In the genomic region with DNA sequence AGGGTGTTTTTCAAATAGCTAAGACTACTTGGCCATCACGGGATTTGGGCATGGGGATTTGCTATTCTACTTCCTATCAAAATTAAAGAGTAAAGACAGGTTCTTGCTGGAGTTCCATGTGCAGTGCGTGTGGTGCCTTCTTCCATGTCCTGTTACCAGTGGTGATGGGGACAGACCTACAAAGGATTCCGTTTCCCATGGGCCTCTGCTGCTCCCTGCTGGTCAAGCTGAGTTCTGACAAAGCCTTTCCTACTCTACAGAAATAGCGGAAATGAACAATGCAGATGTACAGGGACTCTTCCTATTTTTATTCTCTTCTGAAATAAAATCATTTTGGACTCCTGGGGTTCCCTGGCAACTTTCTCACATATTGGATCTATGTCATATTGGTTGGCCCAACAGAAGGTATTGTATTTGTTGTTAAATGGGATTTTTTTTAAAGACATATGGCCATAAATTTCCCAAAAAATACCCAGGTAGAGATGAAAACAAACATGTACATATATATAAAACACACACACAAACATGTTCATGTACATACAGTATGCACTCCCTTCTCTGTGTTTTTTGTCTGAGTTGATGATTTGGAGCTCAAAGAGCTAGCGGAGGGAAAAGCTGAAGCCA, we compare ENCODE assay signal across 8 cellular contexts.
DNase-seq lines count a peak whose midpoint lies in the region; ATAC-seq and TF ChIP-seq lines count a peak whose summit lies in the region.

No MANE protein-coding gene starts in this region.

- no peaks in the 10 kb centered on the region for H3K9me2 ChIP-seq in Karpas-422 (replicated peaks; ENCODE audit: insufficient read depth, low read length)

- H3K36me3 Mint-ChIP-seq in activated T-cell treated with anti-CD3 and anti-CD28 coated beads, Interleukin-2, amount 50 U/mL, for 72 hours (ENCODE audit: insufficient read depth in 2 of 2): peaks cover 0 to 8% of the 10 kb centered on the region in 2 donors
- H3K36me3 Mint-ChIP-seq in type B pancreatic cell: peaks cover 4% of the 10 kb centered on the region

- H3K27me3 Mint-ChIP-seq in activated T-cell treated with anti-CD3 and anti-CD28 coated beads, Interleukin-2, amount 50 U/mL, for 72 hours (ENCODE audit: low read depth): no peaks in the 10 kb centered on the region
- H3K27me3 Mint-ChIP-seq in type B pancreatic cell: no peaks in the 10 kb centered on the region

- peak; percentile 97 for ATAC-seq in GM21825 (IDR thresholded peaks at IDR 0.05; ENCODE audit: unreplicated experiment)
- ATAC-seq in activated T-cell treated with anti-CD3 and anti-CD28 coated beads, Interleukin-2, amount 50 U/mL, for 72 hours (replicated peaks in 1 of 2): peak; percentile 71 to 79

- no peaks in the 10 kb centered on the region for H3K9me3 Mint-ChIP-seq in activated T-cell treated with anti-CD3 and anti-CD28 coated beads, Interleukin-2, amount 50 U/mL, for 72 hours
- no peaks in the 10 kb centered on the region for H3K9me3 Mint-ChIP-seq in type B pancreatic cell

- H3K9me3 ChIP-seq in Karpas-422 (ENCODE audit: low read length) (no peaks in the 10 kb centered on the region), neutrophil (no peaks in the 10 kb centered on the region)

- H3K4me3 Mint-ChIP-seq in activated T-cell treated with anti-CD3 and anti-CD28 coated beads, Interleukin-2, amount 50 U/mL, for 72 hours: no peak overlapping the region
- no peak overlapping the region for H3K4me3 Mint-ChIP-seq in type B pancreatic cell

- no peak overlapping the region for H3K4me3 ChIP-seq in Karpas-422 (ENCODE audit: low read length)
- no peak overlapping the region for H3K4me3 ChIP-seq in fibroblast of pulmonary artery (replicated peaks; ENCODE audit: low read depth, low read length)
- H3K4me3 ChIP-seq in neutrophil (ENCODE audit: low read depth in 1 of 2, low read length in 1 of 2): no peak overlapping the region

- peak; percentile 81 for DNase-seq in ELR (ENCODE audit: low read depth)
- peak; percentile 91 for DNase-seq in Karpas-422
- peak; percentile 66 for DNase-seq in RKO (ENCODE audit: low spot score)
- DNase-seq in activated T-cell treated with anti-CD3 and anti-CD28 coated beads, Interleukin-2, amount 50 U/mL, for 72 hours: peak; percentile 70
- peak; percentile 87 for DNase-seq in fibroblast of pulmonary artery (ENCODE audit: low read depth)
- peak; percentile 79 for DNase-seq in type B pancreatic cell (ENCODE audit: extremely low spot score, unreplicated experiment)

- H3K79me2 ChIP-seq in Karpas-422 (ENCODE audit: low read length): no peaks in the 10 kb centered on the region

- H3K4me1 Mint-ChIP-seq in activated T-cell treated with anti-CD3 and anti-CD28 coated beads, Interleukin-2, amount 50 U/mL, for 72 hours (ENCODE audit: low read depth): peaks cover 5% of the 10 kb centered on the region
- peaks cover 22% of the 10 kb centered on the region for H3K4me1 Mint-ChIP-seq in type B pancreatic cell (ENCODE audit: unreplicated experiment)

- H2AFZ ChIP-seq in Karpas-422 (ENCODE audit: low read length): no peak overlapping the region

- H3K27ac Mint-ChIP-seq in activated T-cell treated with anti-CD3 and anti-CD28 coated beads, Interleukin-2, amount 50 U/mL, for 72 hours: no peak overlapping the region
- peak overlapping the region; percentile 29 for H3K27ac Mint-ChIP-seq in type B pancreatic cell

- no peaks in the 10 kb centered on the region for H4K20me1 ChIP-seq in Karpas-422 (ENCODE audit: insufficient read depth, low read depth, low read length)

- no peak overlapping the region for H3K4me2 ChIP-seq in Karpas-422 (ENCODE audit: low read depth, low read length, poor library complexity, severe bottlenecking)

- H3K27me3 ChIP-seq in Karpas-422 (ENCODE audit: low read length) (no peaks in the 10 kb centered on the region), neutrophil (peaks cover 73% of the 10 kb centered on the region)

- no peak overlapping the region for H3K9ac ChIP-seq in Karpas-422 (ENCODE audit: low read length)

- peak; percentile 95 for TF ChIP-seq CTCF in fibroblast of pulmonary artery (IDR thresholded peaks at IDR 0.05; ENCODE audit: low read length, missing control alignments)
- peak; percentile 39 for TF ChIP-seq CTCF in neutrophil (IDR thresholded peaks at IDR 0.05)
- peak; percentile 92 for TF ChIP-seq CTCF in type B pancreatic cell (conservative IDR thresholded peaks at IDR 0.05)

- H3K4me1 ChIP-seq in Karpas-422 (ENCODE audit: low read length) (peaks cover 3% of the 10 kb centered on the region; the same call in 1 of the 2 replicates), neutrophil (ENCODE audit: control insufficient read depth in 1 of 2, insufficient read depth in 1 of 2, low read depth in 1 of 2, low read length in 1 of 2) (no peaks in the 10 kb centered on the region)

- H3K27ac ChIP-seq in Karpas-422 (ENCODE audit: low read length): no peak overlapping the region
- no peak overlapping the region for H3K27ac ChIP-seq in neutrophil

- H3K36me3 ChIP-seq in Karpas-422 (ENCODE audit: insufficient read depth, low read length) (no peaks in the 10 kb centered on the region), neutrophil (no peaks in the 10 kb centered on the region)

Comparison
In these comparisons a context has a peak if more than half of its experiments do, and no peak if none do; other contexts are left out.
1. CTCF ChIP-seq: peak in every context shown above with its lines; median percentile 95 in fibroblast of pulmonary artery; 92 in type B pancreatic cell; 39 in neutrophil.